ENCODE assay signal across 8 cellular contexts in the genomic region with DNA sequence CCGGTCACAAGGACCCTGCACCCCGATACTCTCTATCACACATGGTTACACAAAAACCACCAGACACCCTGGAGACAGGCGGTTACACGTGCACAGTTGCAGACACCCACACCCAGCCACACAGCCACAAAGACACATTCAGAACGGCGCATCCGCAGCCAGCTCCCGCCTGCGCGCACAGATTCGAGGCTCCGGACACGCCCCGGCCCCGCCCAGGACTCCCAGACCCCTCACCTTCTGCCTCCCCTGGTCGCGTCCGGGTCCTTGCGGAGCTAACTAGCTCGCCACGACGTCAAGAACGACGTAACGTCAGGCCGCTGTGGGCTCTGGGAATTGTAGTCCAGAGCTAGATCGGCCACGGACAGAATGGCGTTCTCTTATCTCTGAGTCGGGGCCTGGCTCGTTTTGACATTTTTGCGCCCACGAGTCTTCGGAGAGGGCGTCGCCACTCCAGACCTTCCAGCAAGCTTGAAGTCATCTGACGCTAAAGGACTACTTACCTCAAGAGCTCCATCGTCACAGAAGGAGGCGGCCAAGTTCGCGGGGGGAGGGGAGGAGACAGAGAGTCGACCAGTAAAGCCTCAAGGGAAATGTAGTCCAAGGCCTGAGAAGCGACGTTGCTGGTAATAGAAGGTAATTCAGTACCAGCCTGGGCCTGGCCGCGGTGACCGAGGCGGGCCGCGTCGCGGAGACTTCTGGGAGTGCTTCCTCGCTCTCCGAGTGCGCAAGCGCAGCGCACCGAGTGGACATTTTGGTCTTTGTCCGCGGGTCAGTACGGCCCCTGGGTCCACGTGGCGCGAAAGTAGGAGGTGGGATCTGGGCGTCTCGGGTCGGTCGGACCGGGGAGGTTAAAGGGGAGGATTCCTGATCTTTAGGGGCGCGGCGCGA.
DNase-seq lines count a peak whose midpoint lies in the region; ATAC-seq and FAIRE-seq lines count a peak whose summit lies in the region.

Gene ZNF146, plus strand, starts transcription at position 719 of the 888 bp plus-strand sequence. CDS start 21,335 bp downstream, outside the sequence.
Gene ZNF565, minus strand, starts transcription at position 278 of the 888 bp plus-strand sequence. CDS start 12,680 bp downstream, outside the sequence.

- peak; percentile 89 for ATAC-seq in GM19035 (IDR thresholded peaks at IDR 0.05; ENCODE audit: unreplicated experiment)
- ATAC-seq in HG03280 (IDR thresholded peaks at IDR 0.05; ENCODE audit: unreplicated experiment), result peak; percentile 88

- DNase-seq in AG20443 (ENCODE audit: low spot score) (peak; percentile 98), NCI-H345 (lab: John Stamatoyannopoulos, UW) (peak; percentile 100), cerebellar cortex (ENCODE audit: low spot score) (peak; percentile 99)
- peak; percentile 86 to 92 (median 91) for DNase-seq in activated CD4-positive, CD25-positive, alpha-beta regulatory T cell (lab: John Stamatoyannopoulos, UW)
- peak; percentile 92 to 97 for DNase-seq in stimulated activated CD4-positive, alpha-beta T cell treated with anti-CD3 and anti-CD28 coated beads, Interleukin-12 subunit alpha, Interleukin-12 subunit beta, amount 100 ng/mL, for 24 hours (ENCODE audit: low read depth in 2 of 2)

- peak; percentile 58 for FAIRE-seq in islet of Langerhans (lab: Jason Lieb, UNC)

Comparison
In these comparisons a context has a peak if more than half of its experiments do, and no peak if none do; other contexts are left out.
1. Peak in every context shown above with its lines: DNase-seq and ATAC-seq.